In genomic region chr1:205597691-205598314, GRCh38 we compare ENCODE assay signal across 9 cellular contexts. TPM values are rescaled to one million over a fixed set of nuclear protein-coding genes. Genes with fewer than 3 reads are reported as not detected.
DNase-seq lines count a peak whose midpoint lies in the region; ATAC-seq and TF ChIP-seq lines count a peak whose summit lies in the region.
"Had no signal": no experiment of that assay in that cellular context is flagged by ENCODE, and none has a peak within 500 bp of the region (broad histone marks: within the 10 kb centered on the region; RNA-seq: fewer than 3 reads in every experiment).

No MANE protein-coding gene starts in this region.

- no peak overlapping the region for H3K9ac ChIP-seq in skeletal muscle tissue (ENCODE audit: low read depth in 1 of 3, low read length in 3 of 3)

- peak; percentile 14 for DNase-seq in NCI-H1694 treated with DMSO at 0.1 percent for 48 hours (lab: John Stamatoyannopoulos, UW)
- DNase-seq in ascending aorta (ENCODE audit: low spot score in 2 of 2), result peak in 1 of 2 donors; percentile 58
- DNase-seq in left ventricle myocardium inferior, result peak; percentile 66
- DNase-seq in GM19240 (ENCODE audit: insufficient read length, low spot score), result no peak
- DNase-seq in SKM-1 (lab: John Stamatoyannopoulos, UW; ENCODE audit: unreplicated experiment), result no peak
- DNase-seq in NCI-H146 (lab: John Stamatoyannopoulos, UW), result no peak
- DNase-seq: activated CD4-positive, CD25-positive, alpha-beta regulatory T cell treated with anti-CD3 and anti-CD28 coated beads, Interleukin-2, amount 50 U/mL, for 72 hours had no signal

- peaks cover 11 to 26% of the 10 kb centered on the region in 2 donors for H3K4me1 ChIP-seq in ascending aorta
- H3K4me1 ChIP-seq in left ventricle myocardium inferior, result peaks cover 47% of the 10 kb centered on the region
- H3K4me1 ChIP-seq in skeletal muscle tissue (ENCODE audit: control insufficient read depth in 3 of 3, insufficient read depth in 3 of 3, low read length in 3 of 3), result peaks cover 23 to 34% (median 29%) of the 10 kb centered on the region in 3 donors

- peak overlapping the region; percentile 69 to 79 for H3K27ac ChIP-seq in ascending aorta
- peak overlapping the region; percentile 72 for H3K27ac ChIP-seq in left ventricle myocardium inferior (replicated peaks)
- peak overlapping the region; percentile 14 for H3K27ac ChIP-seq in skeletal muscle tissue (ENCODE audit: low read depth, low read length)

- H3K36me3 ChIP-seq in ascending aorta, result no peaks in the 10 kb centered on the region
- no peaks in the 10 kb centered on the region for H3K36me3 ChIP-seq in left ventricle myocardium inferior
- H3K36me3 ChIP-seq in skeletal muscle tissue (ENCODE audit: control insufficient read depth in 3 of 3, insufficient read depth in 3 of 3, low read length in 3 of 3), result peaks cover 0 to 4% (median 2%) of the 10 kb centered on the region in 3 donors

- no peaks in the 10 kb centered on the region for H3K9me3 ChIP-seq in ascending aorta
- H3K9me3 ChIP-seq in left ventricle myocardium inferior (replicated peaks), result no peaks in the 10 kb centered on the region
- no peaks in the 10 kb centered on the region for H3K9me3 ChIP-seq in skeletal muscle tissue (ENCODE audit: control insufficient read depth in 3 of 3, low read length in 3 of 3)

- intact Hi-C loops in ascending aorta (cut with DNase I) (loop anchor here (2.0 kb wide), 1 partner anchor 33 kb away; no protein-coding TSS in a partner anchor), left ventricle myocardium inferior (cut with micrococcal nuclease) (no loop called here)

- H3K27me3 ChIP-seq in ascending aorta (no peaks in the 10 kb centered on the region), left ventricle myocardium inferior (ENCODE audit: low read depth) (no peaks in the 10 kb centered on the region), skeletal muscle tissue (ENCODE audit: control insufficient read depth in 3 of 3, insufficient read depth in 3 of 3, low read length in 3 of 3) (no peaks in the 10 kb centered on the region)

- no peak overlapping the region for H3K4me3 ChIP-seq in ascending aorta
- no peak overlapping the region for H3K4me3 ChIP-seq in left ventricle myocardium inferior
- H3K4me3 ChIP-seq in skeletal muscle tissue (ENCODE audit: low read length in 3 of 3), result peak overlapping the region in 1 of 3 donors; percentile 22

- no peak for ATAC-seq in HG03039 (IDR thresholded peaks at IDR 0.05; ENCODE audit: unreplicated experiment)

- TF ChIP-seq CTCF in ascending aorta (IDR thresholded peaks at IDR 0.05) (no peak), left ventricle myocardium inferior (IDR thresholded peaks at IDR 0.05; ENCODE audit: borderline replicate concordance) (no peak)

RNA-seq across cellular contexts. Expression of gene ELK4, which starts 34.0 kb away (rescaled TPM):
- total RNA-seq in ascending aorta (23.7 TPM), left ventricle myocardium inferior (36.3 TPM), skeletal muscle tissue (13.6 TPM)

Comparison
In these comparisons a context has a peak if more than half of its experiments do, and no peak if none do; other contexts are left out.
1. DNase-seq: peak in NCI-H1694 treated with DMSO at 0.1 percent for 48 hours (single experiment) and left ventricle myocardium inferior (single experiment); none in GM19240 (single experiment), SKM-1 (single experiment) and NCI-H146 (single experiment).
2. H3K27ac ChIP-seq: peak in every context shown above with its lines; median percentile 74 in ascending aorta; 72 in left ventricle myocardium inferior; 14 in skeletal muscle tissue.